Comparison of ENCODE assay signal across 10 cellular contexts in the genomic region with DNA sequence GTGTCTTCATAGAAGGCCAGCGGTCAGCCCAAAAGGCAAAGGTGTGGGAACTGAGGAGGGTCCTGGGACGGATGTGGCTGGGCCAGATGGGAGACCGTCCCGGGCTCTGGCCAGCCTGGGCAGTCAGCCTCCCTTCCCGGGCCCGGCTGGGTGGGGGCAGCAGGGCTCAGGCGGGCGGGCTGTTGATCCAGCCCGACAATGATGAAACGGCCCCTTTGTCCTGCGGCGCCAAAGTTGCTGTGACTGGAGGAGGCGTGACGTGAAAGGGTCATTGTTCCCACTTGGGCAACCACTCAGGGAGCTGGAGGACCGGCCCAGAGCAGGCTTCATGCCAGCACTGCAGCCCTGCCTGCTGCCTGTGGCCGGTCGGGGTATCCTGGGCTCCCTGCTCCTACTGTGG. TPM values are rescaled to one million over a fixed set of nuclear protein-coding genes. Genes with fewer than 3 reads are reported as not detected.
DNase-seq lines count a peak whose midpoint lies in the region; ATAC-seq and TF ChIP-seq lines count a peak whose summit lies in the region.
"Had no signal": no experiment of that assay in that cellular context is flagged by ENCODE, and none has a peak within 500 bp of the region (broad histone marks: within the 10 kb centered on the region; RNA-seq: fewer than 3 reads in every experiment).

No MANE protein-coding gene starts in this region.

- H3K36me3 ChIP-seq in ascending aorta = no peaks in the 10 kb centered on the region
- no peaks in the 10 kb centered on the region for H3K36me3 ChIP-seq in tibial nerve

- peaks cover 10% of the 10 kb centered on the region for H3K27me3 Mint-ChIP-seq in type B pancreatic cell
- H3K27me3 Mint-ChIP-seq: activated naive CD8-positive, alpha-beta T cell had no signal

- WGBS in tibial nerve, 2 donors = 49 to 73% methylated on average over 14 to 15 of the region's 17 CpGs

- DNase-seq in ascending aorta (ENCODE audit: low spot score in 2 of 2) (peak; percentile 48 to 93), fibroblast of pulmonary artery (ENCODE audit: low read depth) (peak; percentile 75), middle frontal gyrus (ENCODE audit: extremely low spot score, low spot score) (peak; percentile 92), tibial nerve (ENCODE audit: low spot score in 2 of 2) (peak; percentile 64 to 80), GOT3 (lab: John Stamatoyannopoulos, UW) (no peak), type B pancreatic cell (ENCODE audit: extremely low spot score, unreplicated experiment) (no peak)
- DNase-seq: NCI-H1417 treated with DMSO at 0.1 percent for 48 hours had no signal

- H3K27ac ChIP-seq in ascending aorta (peak overlapping the region; percentile 55 to 74), tibial nerve (peak overlapping the region; percentile 78 to 97 (median 88))

- no peaks in the 10 kb centered on the region for H3K9me3 Mint-ChIP-seq in type B pancreatic cell
- H3K9me3 Mint-ChIP-seq: nephron had no signal

- H3K4me1 ChIP-seq in ascending aorta = peaks cover 4 to 10% of the 10 kb centered on the region in 2 donors
- H3K4me1 ChIP-seq in tibial nerve = peaks cover 0 to 58% (median 38%) of the 10 kb centered on the region in 4 donors

- TF ChIP-seq CTCF in ascending aorta (IDR thresholded peaks at IDR 0.05) (no peak), fibroblast of pulmonary artery (IDR thresholded peaks at IDR 0.05; ENCODE audit: low read length, missing control alignments) (no peak), tibial nerve (IDR thresholded peaks at IDR 0.05) (no peak), type B pancreatic cell (conservative IDR thresholded peaks at IDR 0.05) (no peak)

- H3K4me3 ChIP-seq in ascending aorta (peak overlapping the region in 1 of 2 donors; percentile 10), fibroblast of pulmonary artery (replicated peaks; ENCODE audit: low read depth, low read length) (no peak overlapping the region), tibial nerve (no peak overlapping the region)

- no peaks in the 10 kb centered on the region for H3K27me3 ChIP-seq in ascending aorta
- no peaks in the 10 kb centered on the region for H3K27me3 ChIP-seq in tibial nerve

- no peaks in the 10 kb centered on the region for H3K36me3 Mint-ChIP-seq in type B pancreatic cell
- H3K36me3 Mint-ChIP-seq: activated naive CD8-positive, alpha-beta T cell had no signal

- H3K4me3 Mint-ChIP-seq in type B pancreatic cell = no peak overlapping the region
- H3K4me3 Mint-ChIP-seq: activated naive CD8-positive, alpha-beta T cell; nephron had no signal

- H3K4me1 Mint-ChIP-seq in type B pancreatic cell (ENCODE audit: unreplicated experiment) = peaks cover 26% of the 10 kb centered on the region

- intact Hi-C loops in ascending aorta (cut with DNase I) = loop anchor here (1.0 kb wide), 1 partner anchor 21 kb away; no protein-coding TSS in a partner anchor

- peak; percentile 84 to 90 for TF ChIP-seq EP300 in tibial nerve (IDR thresholded peaks at IDR 0.05)

- no peaks in the 10 kb centered on the region for H3K9me3 ChIP-seq in ascending aorta
- H3K9me3 ChIP-seq in tibial nerve = no peaks in the 10 kb centered on the region

- ATAC-seq in GM21447 (IDR thresholded peaks at IDR 0.05; ENCODE audit: unreplicated experiment) = no peak

- no peak overlapping the region for H3K27ac Mint-ChIP-seq in type B pancreatic cell
- H3K27ac Mint-ChIP-seq: activated naive CD8-positive, alpha-beta T cell had no signal

- peak in 1 of 2 donors; percentile 37 for TF ChIP-seq POLR2A in tibial nerve (IDR thresholded peaks at IDR 0.05)

RNA-seq across cellular contexts. Expression of a gene that starts 16.5 kb away (rescaled TPM):
- total RNA-seq in ascending aorta (76.5 TPM), tibial nerve (10 to 100 TPM in 3 of 4 donors, 1 to 10 TPM in 1; 8.1 to 15.0 (median 11.5) TPM), type B pancreatic cell (ENCODE audit: low replicate concordance) (11.9 and 25.9 TPM in 2 replicates)

RNA-seq across cellular contexts. Expression of a gene that starts 44.2 kb away (rescaled TPM):
- total RNA-seq in ascending aorta = 1,224 TPM
- total RNA-seq in tibial nerve = 1,000 to 10,000 TPM in 3 of 4 donors, 100 to 1,000 TPM in 1; 809 to 1,472 (median 1,336) TPM
- 1,439 and 1,690 TPM in 2 replicates for total RNA-seq in type B pancreatic cell (ENCODE audit: low replicate concordance)

RNA-seq across cellular contexts. Expression of a gene that starts 56.5 kb away (rescaled TPM):
- total RNA-seq in ascending aorta = 94.0 TPM
- total RNA-seq in tibial nerve = 10 to 100 TPM; 32.2 to 61.0 (median 45.6) TPM
- total RNA-seq in type B pancreatic cell (ENCODE audit: low replicate concordance) = 54.2 and 55.9 TPM in 2 replicates

Comparison
In these comparisons a context has a peak if more than half of its experiments do, and no peak if none do; other contexts are left out.
1. DNase-seq: peak in ascending aorta (2 of 2), fibroblast of pulmonary artery (single experiment), middle frontal gyrus (single experiment) and tibial nerve (2 of 2); none in GOT3 (single experiment) and type B pancreatic cell (single experiment).